Comparison of ENCODE assay signal across 8 cellular contexts in the genomic region with DNA sequence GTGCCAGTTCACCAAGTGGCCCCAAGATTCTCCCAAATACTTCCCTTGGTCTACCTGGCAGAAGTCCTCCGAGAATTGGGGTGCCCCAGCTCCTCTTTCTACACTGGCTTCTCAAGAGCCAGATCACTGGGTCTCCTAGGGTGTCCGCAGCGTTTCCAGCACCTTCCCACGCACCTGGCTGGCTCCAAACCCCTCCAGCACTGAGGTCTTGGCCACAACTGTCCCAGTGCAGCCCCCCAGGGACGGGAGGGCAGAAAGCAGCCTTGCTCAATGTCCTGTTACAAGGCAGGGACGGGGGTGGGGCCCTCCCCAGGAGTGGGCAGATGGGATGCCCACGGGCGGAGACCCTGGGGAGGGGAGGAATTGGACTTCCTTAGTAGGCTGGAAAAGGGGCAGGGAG. TPM values are rescaled to one million over a fixed set of nuclear protein-coding genes. Genes with fewer than 3 reads are reported as not detected.
DNase-seq lines count a peak whose midpoint lies in the region; ATAC-seq and TF ChIP-seq lines count a peak whose summit lies in the region.

No MANE protein-coding gene starts in this region.

- H3K27me3 Mint-ChIP-seq in naive B cell, result no peaks in the 10 kb centered on the region

- peaks cover 9% of the 10 kb centered on the region for H3K4me1 ChIP-seq in right cardiac atrium (ENCODE audit: control insufficient read depth, insufficient read depth, low read length)

- H3K9me3 Mint-ChIP-seq in naive B cell, result no peaks in the 10 kb centered on the region

- ATAC-seq in right cardiac atrium, result peak in 1 of 2 donors; percentile 20
- no peak for ATAC-seq in left cardiac atrium
- no peak for ATAC-seq in naive B cell (ENCODE audit: low read depth in 2 of 2)
- ATAC-seq in GM21360 (IDR thresholded peaks at IDR 0.05; ENCODE audit: unreplicated experiment), result no peak

- H3K27ac Mint-ChIP-seq in naive B cell, result peak overlapping the region in 5 of 6 donors; percentile 90 to 98 (median 95)

- TF ChIP-seq CTCF in choroid plexus epithelial cell (conservative IDR thresholded peaks at IDR 0.05; ENCODE audit: low read depth, low read length), result no peak

- DNase-seq in right cardiac atrium (peak in 2 of 3 donors; percentile 52 to 57), left cardiac atrium (no peak), choroid plexus epithelial cell (ENCODE audit: low read depth) (no peak), naive B cell (no peak), middle frontal gyrus (ENCODE audit: extremely low spot score, low spot score) (no peak), NCI-H82 (lab: John Stamatoyannopoulos, UW) (no peak), SK-N-DZ (ENCODE audit: low spot score) (no peak)

- peaks cover 50 to 75% (median 68%) of the 10 kb centered on the region in 3 donors for H3K4me1 Mint-ChIP-seq in naive B cell

- peak overlapping the region; percentile 84 to 96 (median 90) for H3K4me3 Mint-ChIP-seq in naive B cell

- no peaks in the 10 kb centered on the region for H3K9me3 ChIP-seq in right cardiac atrium (ENCODE audit: control insufficient read depth, low read length)

- intact Hi-C loops in right cardiac atrium (cut with DNase I) (no loop called here), left cardiac atrium (cut with DNase I) (no loop called here)

- no peaks in the 10 kb centered on the region for H3K27me3 ChIP-seq in right cardiac atrium (ENCODE audit: control insufficient read depth, insufficient read depth)

- H3K4me3 ChIP-seq in right cardiac atrium (ENCODE audit: low read length) (peak overlapping the region; percentile 68), choroid plexus epithelial cell (ENCODE audit: low read depth, low read length) (peak overlapping the region; percentile 79)

- no peaks in the 10 kb centered on the region for H3K36me3 Mint-ChIP-seq in naive B cell

- H3K27ac ChIP-seq in right cardiac atrium (ENCODE audit: low read length), result peak overlapping the region; percentile 34

- 69% methylated on average over 8 of the region's 8 CpGs for WGBS in right cardiac atrium

RNA-seq across cellular contexts. Expression of gene ECE1, which starts 1.1 kb away (rescaled TPM):
- total RNA-seq in right cardiac atrium (100 to 1,000 TPM in 3 of 4 donors, 10 to 100 TPM in 1; 99.1 to 158 (median 114) TPM), left cardiac atrium (100 to 1,000 TPM in 1 of 2 donors, 10 to 100 TPM in 1; 66.2 to 138 TPM)
- polyA plus RNA-seq in right cardiac atrium (76.2 TPM), naive B cell (ENCODE audit: low read depth in 6 of 6) (10 to 100 TPM in 5 of 6 donors, 1 to 10 TPM in 1; 6.9 to 44.5 (median 20.8) TPM)
- 17.4 and 17.5 TPM in 2 replicates for polyA plus RNA-seq in SK-N-DZ (2014; cell fraction: cytosol; rRNA removed)
- polyA plus RNA-seq in SK-N-DZ (2014; cell fraction: nucleus; rRNA removed), result 6.6 and 9.1 TPM in 2 replicates

Comparison
In these comparisons a context has a peak if more than half of its experiments do, and no peak if none do; other contexts are left out.
1. DNase-seq: peak in right cardiac atrium (2 of 3); none in left cardiac atrium (single experiment), choroid plexus epithelial cell (single experiment), naive B cell (single experiment), middle frontal gyrus (single experiment), NCI-H82 (single experiment) and SK-N-DZ (single experiment).